ENCODE assay signal across 17 cellular contexts in genomic region chr21:38950388-38951094, GRCh38.
DNase-seq lines count a peak whose midpoint lies in the region; ATAC-seq, FAIRE-seq and TF ChIP-seq lines count a peak whose summit lies in the region.
"Had no signal": no experiment of that assay in that cellular context is flagged by ENCODE, and none has a peak within 500 bp of the region (broad histone marks: within the 10 kb centered on the region; RNA-seq: fewer than 3 reads in every experiment).

No MANE protein-coding gene starts in this region.

- H3K36me3 Mint-ChIP-seq in Calu3 (ENCODE audit: insufficient read depth, unreplicated experiment), result no peaks in the 10 kb centered on the region
- no peaks in the 10 kb centered on the region for H3K36me3 Mint-ChIP-seq in activated T-cell treated with anti-CD3 and anti-CD28 coated beads, Interleukin-2, amount 50 U/mL, for 24 hours (ENCODE audit: low read depth)
- H3K36me3 Mint-ChIP-seq: neural progenitor cell had no signal

- H3K9me3 ChIP-seq in MG63 (peaks cover 14% of the 10 kb centered on the region), mammary epithelial cell (replicated peaks; ENCODE audit: insufficient read depth, low read length) (no peaks in the 10 kb centered on the region), mucosa of rectum (ENCODE audit: control insufficient read depth in 2 of 2, low read length in 2 of 2) (peaks cover 0 to 2% of the 10 kb centered on the region in 2 donors)

- 89% methylated on average over 4 of the region's 4 CpGs for WGBS in mammary epithelial cell (ENCODE audit: low coverage, missing lambda C conversion rate)

- no peaks in the 10 kb centered on the region for H3K27me3 ChIP-seq in MG63
- no peaks in the 10 kb centered on the region for H3K27me3 ChIP-seq in mammary epithelial cell (ENCODE audit: insufficient read depth, low read length)
- H3K27me3 ChIP-seq in mucosa of rectum (ENCODE audit: control insufficient read depth in 2 of 2, insufficient read depth in 2 of 2, low read length in 2 of 2), result no peaks in the 10 kb centered on the region
- H3K27me3 ChIP-seq: neural progenitor cell had no signal

- no peaks in the 10 kb centered on the region for H3K79me2 ChIP-seq in mammary epithelial cell (ENCODE audit: insufficient read depth, low read length)

- H3K27me3 Mint-ChIP-seq in Calu3 (ENCODE audit: unreplicated experiment), result no peaks in the 10 kb centered on the region
- H3K27me3 Mint-ChIP-seq in activated T-cell treated with anti-CD3 and anti-CD28 coated beads, Interleukin-2, amount 50 U/mL, for 24 hours, result peaks cover 18% of the 10 kb centered on the region

- no peak overlapping the region for H3K27ac ChIP-seq in mammary epithelial cell (ENCODE audit: insufficient read depth, low read depth, low read length)
- peak overlapping the region; percentile 73 to 75 for H3K27ac ChIP-seq in mucosa of rectum (ENCODE audit: low read depth in 2 of 2, low read length in 2 of 2)
- H3K27ac ChIP-seq: neural progenitor cell had no signal

- H3K4me1 ChIP-seq in mammary epithelial cell (ENCODE audit: insufficient read depth, low read length) (peaks cover 9% of the 10 kb centered on the region), mucosa of rectum (ENCODE audit: control insufficient read depth in 2 of 2, insufficient read depth in 2 of 2, low read length in 2 of 2) (peaks cover 10 to 25% of the 10 kb centered on the region in 2 donors)

- TF ChIP-seq CTCF in Calu3 (IDR thresholded peaks at IDR 0.05; ENCODE audit: unreplicated experiment) (no peak), mammary epithelial cell (conservative IDR thresholded peaks at IDR 0.05 in 1 of 2, IDR thresholded peaks at IDR 0.05 in 1 of 2; ENCODE audit: extremely low read depth in 1 of 2, insufficient read depth in 1 of 2, low read depth in 1 of 2, low read length in 2 of 2) (no peak), omental fat pad (IDR thresholded peaks at IDR 0.05) (no peak), D721Med (IDR thresholded peaks at IDR 0.05; ENCODE audit: insufficient read depth, missing control alignments) (no peak)

- peaks cover 11% of the 10 kb centered on the region for H3K4me1 Mint-ChIP-seq in Calu3 (ENCODE audit: low read depth, unreplicated experiment)
- no peaks in the 10 kb centered on the region for H3K4me1 Mint-ChIP-seq in activated T-cell treated with anti-CD3 and anti-CD28 coated beads, Interleukin-2, amount 50 U/mL, for 24 hours (ENCODE audit: low read depth)

- no TSS peak for BruUV-seq in Calu3 (replicated peaks; lab: Mats Ljungman, UMichigan)
- BruUV-seq in mammary epithelial cell (replicated peaks; lab: Mats Ljungman, UMichigan), result no TSS peak

- no peak overlapping the region for H3K9ac ChIP-seq in mammary epithelial cell (ENCODE audit: insufficient read depth, low read length)
- no peak overlapping the region for H3K9ac ChIP-seq in mucosa of rectum (ENCODE audit: low read depth in 1 of 2, low read length in 2 of 2)
- H3K9ac ChIP-seq: neural progenitor cell had no signal

- H3K4me2 ChIP-seq in mammary epithelial cell (ENCODE audit: insufficient read depth, low read depth, low read length), result no peak overlapping the region
- H3K4me2 ChIP-seq: neural progenitor cell had no signal

- peaks cover 3% of the 10 kb centered on the region for H3K9me3 Mint-ChIP-seq in Calu3 (ENCODE audit: low read depth, unreplicated experiment)
- peaks cover 6% of the 10 kb centered on the region for H3K9me3 Mint-ChIP-seq in activated T-cell treated with anti-CD3 and anti-CD28 coated beads, Interleukin-2, amount 50 U/mL, for 24 hours

- H2AFZ ChIP-seq in mammary epithelial cell (ENCODE audit: low read depth, low read length), result no peak overlapping the region
- H2AFZ ChIP-seq: neural progenitor cell had no signal

- H3K4me3 ChIP-seq in MG63, result no peak overlapping the region
- H3K4me3 ChIP-seq in mammary epithelial cell (replicated peaks in 1 of 3; ENCODE audit: insufficient read depth in 1 of 3, low read depth in 2 of 3, low read length in 3 of 3), result no peak overlapping the region
- no peak overlapping the region for H3K4me3 ChIP-seq in mucosa of rectum (ENCODE audit: low read length in 2 of 2)
- H3K4me3 ChIP-seq: neural progenitor cell had no signal

- peak overlapping the region; percentile 14 for H3K27ac Mint-ChIP-seq in Calu3 (ENCODE audit: unreplicated experiment)
- H3K27ac Mint-ChIP-seq in activated T-cell treated with anti-CD3 and anti-CD28 coated beads, Interleukin-2, amount 50 U/mL, for 24 hours, result no peak overlapping the region
- H3K27ac Mint-ChIP-seq: activated naive CD4-positive, alpha-beta T cell treated with anti-CD3 and anti-CD28 coated beads for 36 hours; neural progenitor cell; T-helper 2 cell treated with Interferon-gamma antibody and Interleukin-4, amounts not matched to agents 5 μg/mL and 100 μg/mL, for 36 hours had no signal

- DNase-seq in Calu3 (peak; percentile 17), MG63 (peak; percentile 63), mammary epithelial cell (peak; percentile 41), omental fat pad (ENCODE audit: low spot score) (no peak), GOT3 (lab: John Stamatoyannopoulos, UW) (no peak), D721Med (ENCODE audit: insufficient read length, low spot score) (no peak)
- no peak for DNase-seq in activated T-cell treated with anti-CD3 and anti-CD28 coated beads, Interleukin-2, amount 50 U/mL, for 24 hours
- DNase-seq: activated CD4-positive, alpha-beta T cell treated with anti-CD3 and anti-CD28 coated beads, Interleukin-2, amount 50 U/mL, for 48 hours; activated naive CD4-positive, alpha-beta T cell treated with anti-CD3 and anti-CD28 coated beads for 36 hours; NCI-H2081 treated with DMSO at 0.1 percent for 48 hours; stimulated activated CD4-positive, alpha-beta T cell treated with anti-CD3 and anti-CD28 coated beads, Interleukin-12 subunit alpha, Interleukin-12 subunit beta, amount 100 ng/mL, for 4 hours had no signal

- intact Hi-C loops in Calu3 (cut with micrococcal nuclease; ENCODE audit: unreplicated experiment) (no loop called here), mammary epithelial cell (cut with micrococcal nuclease) (no loop called here)

- FAIRE-seq in D721Med (lab: Jason Lieb, UNC), result no peak
- FAIRE-seq: HTR-8/SVneo had no signal

- dilution Hi-C loops in mammary epithelial cell (cut with HindIII; ENCODE audit: low sequenced_read_pairs), result loop anchor here (5.0 kb wide), 1 partner anchor 107 kb away; no protein-coding TSS in a partner anchor

- no peak for ATAC-seq in omental fat pad (ENCODE audit: low FRiP score)
- ATAC-seq: left lobe of liver had no signal

- H3K4me3 Mint-ChIP-seq in Calu3 (ENCODE audit: low read depth, unreplicated experiment), result no peak overlapping the region
- H3K4me3 Mint-ChIP-seq in activated T-cell treated with anti-CD3 and anti-CD28 coated beads, Interleukin-2, amount 50 U/mL, for 24 hours, result no peak overlapping the region
- H3K4me3 Mint-ChIP-seq: activated naive CD4-positive, alpha-beta T cell treated with anti-CD3 and anti-CD28 coated beads for 36 hours; CD14-positive monocyte; neural progenitor cell; T-helper 2 cell treated with Interferon-gamma antibody and Interleukin-4, amounts not matched to agents 5 μg/mL and 100 μg/mL, for 36 hours had no signal

- H3K36me3 ChIP-seq in MG63 (no peaks in the 10 kb centered on the region), mammary epithelial cell (ENCODE audit: insufficient read depth, low read length) (no peaks in the 10 kb centered on the region), mucosa of rectum (ENCODE audit: control insufficient read depth in 2 of 2, insufficient read depth in 2 of 2, low read length in 2 of 2) (no peaks in the 10 kb centered on the region)
- H3K36me3 ChIP-seq: neural progenitor cell had no signal

- H4K20me1 ChIP-seq in mammary epithelial cell (ENCODE audit: insufficient read depth, low read length), result no peaks in the 10 kb centered on the region

- CTCF ChIA-PET in Calu3 (lab: Charles Lee), result no interaction called here
- CTCF ChIA-PET in mammary epithelial cell (lab: Charles Lee; ENCODE audit: low non-redundant PET), result no interaction called here

- in situ Hi-C loops in mammary epithelial cell (cut with MboI; ENCODE audit: low sequenced_read_pairs in 2 of 2), result no loop called here

Comparison
In these comparisons a context has a peak if more than half of its experiments do, and no peak if none do; other contexts are left out.
1. DNase-seq: peak in Calu3 (single experiment), MG63 (single experiment) and mammary epithelial cell (single experiment); none in omental fat pad (single experiment), activated T-cell treated with anti-CD3 and anti-CD28 coated beads, Interleukin-2, amount 50 U/mL, for 24 hours (single experiment), GOT3 (single experiment) and D721Med (single experiment).